Comparison of ENCODE assay signal across 12 cellular contexts in the genomic region with DNA sequence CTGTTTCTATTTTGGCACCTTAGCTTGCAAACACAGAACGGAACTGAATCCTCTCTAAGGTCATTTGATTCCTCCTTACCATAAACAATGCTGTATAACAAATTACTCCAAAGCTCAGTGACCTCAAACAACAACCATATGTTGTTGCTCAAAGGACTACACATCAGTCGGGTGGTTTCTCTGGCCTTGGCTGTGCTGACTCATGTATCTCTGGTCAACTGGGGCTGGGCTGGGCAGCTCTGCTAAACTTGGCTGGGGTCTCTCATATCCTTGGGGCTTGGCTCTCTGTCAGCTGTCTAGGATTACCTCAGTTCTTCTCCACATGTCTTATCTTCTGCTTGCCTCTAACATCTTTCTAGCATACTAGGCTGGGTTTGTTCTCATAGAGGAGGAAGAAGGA.
DNase-seq lines count a peak whose midpoint lies in the region; ATAC-seq and TF ChIP-seq lines count a peak whose summit lies in the region.
"Had no signal": no experiment of that assay in that cellular context is flagged by ENCODE, and none has a peak within 500 bp of the region (broad histone marks: within the 10 kb centered on the region; RNA-seq: fewer than 3 reads in every experiment).

No MANE protein-coding gene starts in this region.

- POLR2A ChIA-PET in AG04450 (lab: Yijun Ruan, JAX): interaction anchor here (0.6 to 2.5 kb wide), 9 partner anchors 10 to 91 kb away, joined by 3 to 22 read pairs (median 4); a partner anchor contains a TSS

- ATAC-seq in GM21528 (IDR thresholded peaks at IDR 0.05; ENCODE audit: low FRiP score, unreplicated experiment): no peak
- no peak for ATAC-seq in HG03025 (IDR thresholded peaks at IDR 0.05; ENCODE audit: low FRiP score, unreplicated experiment)

- H3K27ac ChIP-seq in AG04450 (ENCODE audit: low read depth, low read length): peak overlapping the region; percentile 68

- H3K9me3 ChIP-seq in AG04450 (ENCODE audit: control insufficient read depth, insufficient read depth, low read length): no peaks in the 10 kb centered on the region

- intact Hi-C loops in posterior cingulate gyrus (cut with DNase I): no loop called here

- CTCF ChIA-PET in AG04450 (lab: Charles Lee): interaction anchor here (1.5 kb wide), 1 partner anchor 80 kb away, joined by 4 read pairs; no protein-coding TSS in a partner anchor

- H3K4me3 ChIP-seq in AG04450 (ENCODE audit: low read depth, low read length): no peak overlapping the region

- DNase-seq in AG04450 (ENCODE audit: low read depth, low spot score): peak; percentile 94
- DNase-seq in NCI-H446 treated with DMSO at 0.1 percent for 48 hours (lab: John Stamatoyannopoulos, UW): peak; percentile 11
- peak; percentile 93 for DNase-seq in dedifferentiated amniotic fluid mesenchymal stem cell (ENCODE audit: extremely low spot score)
- DNase-seq in myocyte (ENCODE audit: low read depth): peak; percentile 89
- no peak for DNase-seq in posterior cingulate gyrus
- no peak for DNase-seq in islet precursor cell
- DNase-seq: activated T-cell treated with anti-CD3 and anti-CD28 coated beads, Interleukin-2, amount 50 U/mL, for 48 hours; CD4-positive, alpha-beta T cell; MV-4-11; naive B cell had no signal

- H3K27me3 ChIP-seq in AG04450 (ENCODE audit: control insufficient read depth, insufficient read depth, low read length): no peaks in the 10 kb centered on the region

- TF ChIP-seq CTCF in AG04450 (IDR thresholded peaks at IDR 0.05; ENCODE audit: low read depth, low read length): no peak

Comparison
In these comparisons a context has a peak if more than half of its experiments do, and no peak if none do; other contexts are left out.
1. DNase-seq: peak in AG04450 (single experiment), NCI-H446 treated with DMSO at 0.1 percent for 48 hours (single experiment), dedifferentiated amniotic fluid mesenchymal stem cell (single experiment) and myocyte (single experiment); none in posterior cingulate gyrus (0 of 10) and islet precursor cell (single experiment).